ENCODE assay signal across 8 cellular contexts in the genomic region with DNA sequence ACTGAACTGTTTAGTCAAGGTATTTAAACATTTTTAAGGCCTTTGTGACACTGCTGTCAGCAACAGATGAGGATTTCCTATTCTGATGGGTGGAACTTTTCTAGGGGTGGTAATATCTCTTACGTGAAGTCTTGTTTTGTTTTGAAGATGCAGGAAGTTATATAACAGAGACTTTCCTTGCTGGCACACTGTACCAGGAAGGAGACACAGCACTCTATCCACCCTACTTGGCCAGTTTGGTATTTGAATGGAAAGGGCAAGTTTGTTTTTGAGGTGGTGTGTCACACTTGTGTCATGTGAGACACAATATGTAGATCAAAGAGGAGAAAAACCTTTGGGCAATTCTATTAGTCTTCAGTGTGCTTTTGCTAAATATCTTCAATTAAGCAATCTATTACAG. TPM values are rescaled to one million over a fixed set of nuclear protein-coding genes. Genes with fewer than 3 reads are reported as not detected.
DNase-seq lines count a peak whose midpoint lies in the region; ATAC-seq and TF ChIP-seq lines count a peak whose summit lies in the region.

No MANE protein-coding gene starts in this region.

- no peak overlapping the region for H2BK12ac ChIP-seq in mesenchymal stem cell (ENCODE audit: low read length in 2 of 2)

- H2AFZ ChIP-seq in mesenchymal stem cell (ENCODE audit: low read depth, low read length), result no peak overlapping the region

- no peak overlapping the region for H3K27ac ChIP-seq in mesenchymal stem cell (ENCODE audit: low read length, poor library complexity, severe bottlenecking)

- no peak overlapping the region for H3K23ac ChIP-seq in mesenchymal stem cell (ENCODE audit: low read length in 2 of 2)

- H3K4me3 ChIP-seq in LNCaP clone FGC (ENCODE audit: low read depth, low read length), result no peak overlapping the region
- H3K4me3 ChIP-seq in epithelial cell of esophagus (ENCODE audit: low read length), result no peak overlapping the region
- H3K4me3 ChIP-seq in mesenchymal stem cell (ENCODE audit: insufficient read depth in 1 of 2, low read depth in 1 of 2, low read length in 2 of 2), result no peak overlapping the region

- H3K9me3 Mint-ChIP-seq in stimulated activated naive CD8-positive, alpha-beta T cell treated with anti-CD3 and anti-CD28 coated beads, Interleukin-15, amount 100 ng/mL, for 72 hours, result no peaks in the 10 kb centered on the region

- no peak overlapping the region for H3K4ac ChIP-seq in mesenchymal stem cell (ENCODE audit: low read depth in 1 of 2, low read length in 2 of 2)

- H3K4me1 ChIP-seq in mesenchymal stem cell (ENCODE audit: control insufficient read depth, insufficient read depth, low read depth, low read length), result no peaks in the 10 kb centered on the region

- no peak overlapping the region for H3K9ac ChIP-seq in mesenchymal stem cell (ENCODE audit: low read length)

- 82% methylated on average over 1 of the region's 1 CpG for WGBS in mesenchymal stem cell

- no peaks in the 10 kb centered on the region for H3K9me3 ChIP-seq in mesenchymal stem cell (ENCODE audit: control insufficient read depth, low read length)

- TF ChIP-seq CTCF in LNCaP clone FGC (IDR thresholded peaks at IDR 0.05; ENCODE audit: control insufficient read depth, extremely low read depth, insufficient read depth) (no peak), epithelial cell of esophagus (IDR thresholded peaks at IDR 0.05; ENCODE audit: insufficient read depth, low read depth, low read length, missing control alignments) (no peak)

- peak overlapping the region; percentile 71 to 78 for H3K4me3 Mint-ChIP-seq in stimulated activated naive CD8-positive, alpha-beta T cell treated with anti-CD3 and anti-CD28 coated beads, Interleukin-15, amount 100 ng/mL, for 72 hours

- peak; percentile 13 for DNase-seq in activated T-cell treated with anti-CD3 and anti-CD28 coated beads for 24 hours (ENCODE audit: low read depth)
- no peak for DNase-seq in activated T-cell treated with anti-CD3 and anti-CD28 coated beads, Interleukin-2, amount 50 U/mL, for 1 hour
- peak; percentile 39 for DNase-seq in LNCaP clone FGC (ENCODE audit: low read depth)
- DNase-seq in epithelial cell of esophagus (ENCODE audit: low read depth), result peak; percentile 70
- peak; percentile 44 to 60 for DNase-seq in stimulated activated naive CD8-positive, alpha-beta T cell treated with anti-CD3 and anti-CD28 coated beads, Interleukin-15, amount 100 ng/mL, for 72 hours
- DNase-seq in mesenchymal stem cell, result no peak
- DNase-seq in amniotic stem cell (lab: John Stamatoyannopoulos, UW), result no peak
- no peak for DNase-seq in GDM1 (lab: John Stamatoyannopoulos, UW)

- H3K14ac ChIP-seq in mesenchymal stem cell (ENCODE audit: low read length in 2 of 2), result no peak overlapping the region

- H3K36me3 ChIP-seq in mesenchymal stem cell (ENCODE audit: control insufficient read depth in 1 of 2, insufficient read depth in 2 of 2, low read depth in 1 of 2, low read length in 2 of 2), result no peaks in the 10 kb centered on the region

- no peak overlapping the region for H2BK5ac ChIP-seq in mesenchymal stem cell (ENCODE audit: low read depth, low read length, poor library complexity, severe bottlenecking)

- H3K27me3 ChIP-seq in mesenchymal stem cell (ENCODE audit: control insufficient read depth in 1 of 2, insufficient read depth in 1 of 2, low read length in 2 of 2), result no peaks in the 10 kb centered on the region

- H3K18ac ChIP-seq in mesenchymal stem cell (ENCODE audit: low read depth in 1 of 2, low read length in 2 of 2), result no peak overlapping the region

- peak; percentile 88 for ATAC-seq in stimulated activated naive CD8-positive, alpha-beta T cell treated with anti-CD3 and anti-CD28 coated beads, Interleukin-15, amount 100 ng/mL, for 72 hours

- peak overlapping the region; percentile 99 to 100 for H3K27ac Mint-ChIP-seq in stimulated activated naive CD8-positive, alpha-beta T cell treated with anti-CD3 and anti-CD28 coated beads, Interleukin-15, amount 100 ng/mL, for 72 hours

- no peak overlapping the region for H2BK15ac ChIP-seq in mesenchymal stem cell (ENCODE audit: low read depth, poor library complexity, severe bottlenecking)

- H3K4me1 Mint-ChIP-seq in stimulated activated naive CD8-positive, alpha-beta T cell treated with anti-CD3 and anti-CD28 coated beads, Interleukin-15, amount 100 ng/mL, for 72 hours, result peaks cover 52% of the 10 kb centered on the region

- H2AK5ac ChIP-seq in mesenchymal stem cell (ENCODE audit: low read length, severe bottlenecking), result no peak overlapping the region

- H3K27me3 Mint-ChIP-seq in stimulated activated naive CD8-positive, alpha-beta T cell treated with anti-CD3 and anti-CD28 coated beads, Interleukin-15, amount 100 ng/mL, for 72 hours, result no peaks in the 10 kb centered on the region

- H4K91ac ChIP-seq in mesenchymal stem cell (ENCODE audit: low read length), result no peak overlapping the region

- H4K8ac ChIP-seq in mesenchymal stem cell (ENCODE audit: low read length), result no peak overlapping the region

- H3K79me1 ChIP-seq in mesenchymal stem cell (replicated peaks; ENCODE audit: low read length, poor library complexity, severe bottlenecking), result no peaks in the 10 kb centered on the region

- H3K4me2 ChIP-seq in mesenchymal stem cell (ENCODE audit: low read length, poor library complexity, severe bottlenecking), result no peak overlapping the region

- H2BK120ac ChIP-seq in mesenchymal stem cell (ENCODE audit: low read depth, low read length), result no peak overlapping the region

RNA-seq across cellular contexts. Expression of gene SRP54, which starts 51.6 kb away (rescaled TPM):
- 66.1 TPM for polyA plus RNA-seq in mesenchymal stem cell (2013, experiment 1 of 2)
- 66.5 TPM for polyA plus RNA-seq in mesenchymal stem cell (2013, experiment 2 of 2)

RNA-seq across cellular contexts. Expression of gene BAZ1A, which starts 56.0 kb away (rescaled TPM):
- 49.8 TPM for polyA plus RNA-seq in mesenchymal stem cell (2013, experiment 1 of 2)
- polyA plus RNA-seq in mesenchymal stem cell (2013, experiment 2 of 2), result 51.7 TPM

Comparison
In these comparisons a context has a peak if more than half of its experiments do, and no peak if none do; other contexts are left out.
1. DNase-seq: peak in activated T-cell treated with anti-CD3 and anti-CD28 coated beads for 24 hours (single experiment), LNCaP clone FGC (single experiment), epithelial cell of esophagus (single experiment) and stimulated activated naive CD8-positive, alpha-beta T cell treated with anti-CD3 and anti-CD28 coated beads, Interleukin-15, amount 100 ng/mL, for 72 hours (2 of 2); none in activated T-cell treated with anti-CD3 and anti-CD28 coated beads, Interleukin-2, amount 50 U/mL, for 1 hour (single experiment), mesenchymal stem cell (single experiment), amniotic stem cell (single experiment) and GDM1 (single experiment).